ENCODE assay signal across 9 cellular contexts in the genomic region with DNA sequence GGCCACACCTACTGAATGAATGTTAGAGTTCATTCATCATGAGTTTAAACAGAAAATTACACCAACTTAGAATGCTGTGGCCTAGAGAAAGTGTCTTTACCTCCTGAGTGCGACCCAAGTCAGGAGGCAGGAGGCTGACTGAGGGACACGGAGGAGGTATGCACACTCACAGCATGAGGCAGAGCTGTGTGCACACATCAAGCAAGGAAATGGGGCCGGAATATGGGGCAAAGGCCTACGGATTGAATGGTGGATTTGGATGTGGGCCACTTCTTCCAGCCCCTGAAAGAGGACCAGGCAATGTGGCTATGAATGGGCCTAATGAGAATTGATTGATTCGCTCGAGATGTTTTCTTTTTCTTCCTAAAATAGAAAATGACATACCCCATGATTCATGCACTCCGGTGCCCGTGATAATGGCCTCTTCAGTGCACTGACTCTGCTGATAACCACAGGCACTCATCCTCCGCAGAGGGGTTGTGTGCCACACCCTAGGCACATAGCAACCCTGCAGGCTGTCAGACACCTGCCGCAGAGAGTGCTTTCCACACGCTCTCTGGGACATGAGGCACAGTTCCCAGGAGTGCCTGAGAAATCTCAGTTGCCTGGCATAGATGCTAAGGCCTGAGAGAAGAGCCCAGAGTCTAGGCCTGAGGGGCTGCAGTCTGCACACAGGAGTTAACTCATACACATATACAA.
DNase-seq lines count a peak whose midpoint lies in the region; ATAC-seq and TF ChIP-seq lines count a peak whose summit lies in the region.
"Had no signal": no experiment of that assay in that cellular context is flagged by ENCODE, and none has a peak within 500 bp of the region (broad histone marks: within the 10 kb centered on the region; RNA-seq: fewer than 3 reads in every experiment).

No MANE protein-coding gene starts in this region.

- H3K9me2 ChIP-seq in MM.1S (replicated peaks; ENCODE audit: insufficient read depth, low read length): no peaks in the 10 kb centered on the region

- no peaks in the 10 kb centered on the region for H4K20me1 ChIP-seq in MM.1S (ENCODE audit: insufficient read depth, low read length)

- H3K9me3 ChIP-seq in MM.1S (replicated peaks; ENCODE audit: insufficient read depth, low read length): no peaks in the 10 kb centered on the region
- no peaks in the 10 kb centered on the region for H3K9me3 ChIP-seq in stomach

- no peak for TF ChIP-seq EP300 in stomach (IDR thresholded peaks at IDR 0.05)

- no peaks in the 10 kb centered on the region for H3F3A ChIP-seq in MM.1S (ENCODE audit: insufficient read depth, low read length)

- no peak overlapping the region for H3K9ac ChIP-seq in MM.1S (ENCODE audit: low read length)

- H3K4me3 ChIP-seq in MM.1S (ENCODE audit: low read length): no peak overlapping the region
- H3K4me3 ChIP-seq in stomach: no peak overlapping the region

- H3K27me3 ChIP-seq in MM.1S (replicated peaks; ENCODE audit: insufficient read depth, low read length) (no peaks in the 10 kb centered on the region), stomach (no peaks in the 10 kb centered on the region)

- H3K36me3 ChIP-seq in MM.1S (replicated peaks; ENCODE audit: insufficient read depth, low read length): no peaks in the 10 kb centered on the region
- H3K36me3 ChIP-seq in stomach: no peaks in the 10 kb centered on the region

- intact Hi-C loops in cardiac septum (cut with DNase I) (loop anchor here (5.0 kb wide), 1 partner anchor 56 kb away; no protein-coding TSS in a partner anchor), stomach (cut with DNase I; ENCODE audit: low total_unique reads) (no loop called here)

- no peaks in the 10 kb centered on the region for H3K79me2 ChIP-seq in MM.1S (ENCODE audit: low read length)

- H3K4me2 ChIP-seq in MM.1S (ENCODE audit: low read depth, low read length): no peak overlapping the region

- DNase-seq in MM.1S (no peak), RPMI7951 (ENCODE audit: low read depth) (peak; percentile 84), cardiac septum (ENCODE audit: low spot score) (peak; percentile 79), stomach (no peak)
- DNase-seq in activated CD4-positive, CD25-positive, alpha-beta regulatory T cell (lab: John Stamatoyannopoulos, UW): no peak
- DNase-seq: cortex of kidney, naive B cell had no signal

- no peak for TF ChIP-seq CTCF in MM.1S (IDR thresholded peaks at IDR 0.05; ENCODE audit: low read length)
- no peak for TF ChIP-seq CTCF in stomach (IDR thresholded peaks at IDR 0.05)

- ATAC-seq in GM21515 (IDR thresholded peaks at IDR 0.05; ENCODE audit: unreplicated experiment) (no peak), HG02610 (IDR thresholded peaks at IDR 0.05; ENCODE audit: unreplicated experiment) (no peak)

- H3K4me1 ChIP-seq in MM.1S (ENCODE audit: low read length) (no peaks in the 10 kb centered on the region), stomach (peaks cover 0 to 25% (median 5%) of the 10 kb centered on the region in 4 donors)

- WGBS in stomach, 5 donors: 58 to 68% (median 64%) methylated on average over 9 to 11 of the region's 11 CpGs

- H3K27ac ChIP-seq in MM.1S (ENCODE audit: low read length): no peak overlapping the region
- peak overlapping the region in 3 of 5 donors; percentile 31 to 43 (median 39) for H3K27ac ChIP-seq in stomach

- no peak for TF ChIP-seq POLR2A in stomach (IDR thresholded peaks at IDR 0.05)

- H2AFZ ChIP-seq in MM.1S (ENCODE audit: low read length): peak overlapping the region; percentile 35

Comparison
In these comparisons a context has a peak if more than half of its experiments do, and no peak if none do; other contexts are left out.
1. DNase-seq: peak in RPMI7951 (single experiment) and cardiac septum (single experiment); none in MM.1S (single experiment), stomach (single experiment) and activated CD4-positive, CD25-positive, alpha-beta regulatory T cell (0 of 4).